In the genomic region with DNA sequence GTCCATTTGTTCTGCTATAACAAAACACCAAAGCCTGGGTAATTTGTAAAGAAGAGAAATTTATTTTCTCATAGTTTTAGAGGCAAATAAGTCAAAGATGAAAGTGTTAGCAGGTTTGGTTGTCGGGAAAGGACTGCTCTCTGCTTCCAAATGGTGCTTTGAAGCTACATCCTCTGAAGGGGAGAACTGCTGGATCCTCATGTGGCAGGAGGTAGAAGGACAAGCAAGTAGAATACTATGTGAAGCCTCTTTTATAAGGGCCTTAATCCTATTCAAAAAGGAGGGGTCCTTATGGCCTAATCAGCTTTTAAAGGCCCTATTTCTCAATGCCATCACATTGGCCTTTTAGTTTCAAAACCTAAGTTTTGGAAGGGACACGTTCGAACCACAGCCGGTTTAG, we compare ENCODE assay signal across 25 cellular contexts.
"Had no signal": no experiment of that assay in that cellular context is flagged by ENCODE, and none has a peak within 500 bp of the region (broad histone marks: within the 10 kb centered on the region; RNA-seq: fewer than 3 reads in every experiment).

No MANE protein-coding gene starts in this region.

- H3K27me3 Mint-ChIP-seq: naive thymus-derived CD8-positive, alpha-beta T cell; progenitor cell of endocrine pancreas; stimulated activated naive B cell treated with anti-CD40 and anti-IgM and Interleukin-4, amounts not matched to agents 10 μg/mL and 1 μg/mL and 100 μg/mL, for 72 hours had no signal

- H3K27ac ChIP-seq: left ventricle myocardium inferior, neutrophil, parathyroid adenoma, right atrium auricular region, right lobe of liver, stomach, testis, thyroid gland, transverse colon, upper lobe of left lung, vagina had no signal

- H3K27ac Mint-ChIP-seq: naive thymus-derived CD8-positive, alpha-beta T cell; nephron; progenitor cell of endocrine pancreas; stimulated activated naive B cell treated with anti-CD40 and anti-IgM and Interleukin-4, amounts not matched to agents 10 μg/mL and 1 μg/mL and 100 μg/mL, for 72 hours had no signal

- H3K79me2 ChIP-seq: parathyroid adenoma had no signal

- ATAC-seq: naive thymus-derived CD8-positive, alpha-beta T cell; right lobe of liver; stimulated activated naive B cell treated with anti-CD40 and anti-IgM and Interleukin-4, amounts not matched to agents 10 μg/mL and 1 μg/mL and 100 μg/mL, for 72 hours; stimulated activated naive CD8-positive, alpha-beta T cell treated with anti-CD3 and anti-CD28 coated beads, Interleukin-15, Interleukin-2, amounts not matched to agents 100 U/mL and 50 U/mL, for 24 hours had no signal

- H3K36me3 ChIP-seq: left ventricle myocardium inferior, neutrophil, right atrium auricular region, right lobe of liver, stomach, thyroid gland, transverse colon, upper lobe of left lung, vagina had no signal

- H3K4me1 ChIP-seq: left ventricle myocardium inferior, parathyroid adenoma, right atrium auricular region, right lobe of liver, stomach, testis, thyroid gland, transverse colon, upper lobe of left lung, vagina had no signal

- DNase-seq: hippocampal formation; islet precursor cell; left ventricle myocardium inferior; midbrain; naive thymus-derived CD8-positive, alpha-beta T cell; occipital lobe; right lobe of liver; stimulated activated CD4-positive, alpha-beta T cell treated with anti-CD3 and anti-CD28 coated beads, Interleukin-1b, Interleukin-23, amount 100 ng/mL, for 48 hours; stimulated activated CD4-positive, alpha-beta T cell treated with anti-CD3 and anti-CD28 coated beads, Interleukin-4, amount 100 ng/mL, for 1 hour; stimulated activated naive B cell treated with anti-CD40 and anti-IgM and Interleukin-4, amounts not matched to agents 10 μg/mL and 1 μg/mL and 100 μg/mL, for 72 hours; stimulated activated naive CD8-positive, alpha-beta T cell treated with anti-CD3 and anti-CD28 coated beads, Interleukin-15, Interleukin-2, amounts not matched to agents 100 U/mL and 50 U/mL, for 24 hours; stomach; testis; thyroid gland; transverse colon; upper lobe of left lung had no signal

- H2AFZ ChIP-seq: parathyroid adenoma had no signal

- H3K9ac ChIP-seq: parathyroid adenoma had no signal

- H3K4me3 ChIP-seq: left ventricle myocardium inferior, lung, right atrium auricular region, right lobe of liver, smooth muscle cell, stomach, testis, thyroid gland, transverse colon, upper lobe of left lung, vagina had no signal

- H3K4me3 Mint-ChIP-seq: naive thymus-derived CD8-positive, alpha-beta T cell; nephron; neural crest cell; stimulated activated naive B cell treated with anti-CD40 and anti-IgM and Interleukin-4, amounts not matched to agents 10 μg/mL and 1 μg/mL and 100 μg/mL, for 72 hours had no signal

- H3K27me3 ChIP-seq: neutrophil, right atrium auricular region, right lobe of liver, stomach, testis, thyroid gland, transverse colon, upper lobe of left lung, vagina had no signal

- H3K9me3 Mint-ChIP-seq: nephron had no signal

- H3K4me2 ChIP-seq: smooth muscle cell had no signal

- H3K36me3 Mint-ChIP-seq: naive thymus-derived CD8-positive, alpha-beta T cell; stimulated activated naive B cell treated with anti-CD40 and anti-IgM and Interleukin-4, amounts not matched to agents 10 μg/mL and 1 μg/mL and 100 μg/mL, for 72 hours had no signal

- H3K9me3 ChIP-seq: neutrophil, right atrium auricular region, right lobe of liver, stomach, testis, thyroid gland, transverse colon, upper lobe of left lung, vagina had no signal

- H3K4me1 Mint-ChIP-seq: naive thymus-derived CD8-positive, alpha-beta T cell; nephron; neural crest cell; stimulated activated naive B cell treated with anti-CD40 and anti-IgM and Interleukin-4, amounts not matched to agents 10 μg/mL and 1 μg/mL and 100 μg/mL, for 72 hours had no signal
